In genomic region chr17:17485420-17485819, GRCh38 we compare ENCODE assay signal across 30 cellular contexts. TPM values are rescaled to one million over a fixed set of nuclear protein-coding genes. Genes with fewer than 3 reads are reported as not detected.
DNase-seq lines count a peak whose midpoint lies in the region; ATAC-seq and TF ChIP-seq lines count a peak whose summit lies in the region.
"Had no signal": no experiment of that assay in that cellular context is flagged by ENCODE, and none has a peak within 500 bp of the region (broad histone marks: within the 10 kb centered on the region; RNA-seq: fewer than 3 reads in every experiment).

No MANE protein-coding gene starts in this region.

- no peak overlapping the region for H4K91ac ChIP-seq in H9 (ENCODE audit: insufficient read length, low read depth, low read length)

- H2BK12ac ChIP-seq in H9 (ENCODE audit: insufficient read length, low read depth, low read length) = no peak overlapping the region

- H3K56ac ChIP-seq in H9 (ENCODE audit: insufficient read length, low read depth, low read length) = no peak overlapping the region

- no peak overlapping the region for H3K14ac ChIP-seq in H9 (ENCODE audit: insufficient read depth, low read length)

- H3K23me2 ChIP-seq in H9 (ENCODE audit: insufficient read length, low read depth, low read length, poor library complexity, severe bottlenecking) = no peaks in the 10 kb centered on the region

- H3K27ac Mint-ChIP-seq in H9 = peak overlapping the region in 2 of 3 experiments; percentile 9 to 63; a peak in 3 of 7 replicates
- peak overlapping the region; percentile 26 for H3K27ac Mint-ChIP-seq in activated CD8-positive, alpha-beta T cell treated with anti-CD3 and anti-CD28 coated beads for 36 hours
- peak overlapping the region; percentile 67 for H3K27ac Mint-ChIP-seq in glutamatergic neuron (ENCODE audit: unreplicated experiment)
- peak overlapping the region; percentile 18 for H3K27ac Mint-ChIP-seq in neural progenitor cell
- H3K27ac Mint-ChIP-seq: mesothelial cell of epicardium, natural killer cell had no signal

- H3K27ac ChIP-seq in H9 (ENCODE audit: insufficient read length, low read depth, low read length) = no peak overlapping the region
- no peak overlapping the region for H3K27ac ChIP-seq in neural progenitor cell
- no peak overlapping the region for H3K27ac ChIP-seq in A673 (ENCODE audit: low read depth, low read length, poor library complexity, severe bottlenecking)
- no peak overlapping the region for H3K27ac ChIP-seq in caudate nucleus (ENCODE audit: low read depth, low read length)
- H3K27ac ChIP-seq: ascending aorta, cardiac muscle cell, gastroesophageal sphincter, ovary, SK-N-MC had no signal

- H4K20me1 ChIP-seq in H9 (ENCODE audit: control insufficient read depth, insufficient read depth, insufficient read length) (no peaks in the 10 kb centered on the region), neural progenitor cell (ENCODE audit: low read depth) (peaks cover 23% of the 10 kb centered on the region)

- TF ChIP-seq CTCF in H9 (conservative IDR thresholded peaks at IDR 0.05) (no peak), glutamatergic neuron (IDR thresholded peaks at IDR 0.05; ENCODE audit: partially characterized antibody, unreplicated experiment) (no peak), neural progenitor cell (IDR thresholded peaks at IDR 0.05) (no peak), A673 (conservative IDR thresholded peaks at IDR 0.05; ENCODE audit: low read depth, low read length) (no peak)
- TF ChIP-seq CTCF in activated CD8-positive, alpha-beta T cell treated with anti-CD3 and anti-CD28 coated beads for 36 hours (IDR thresholded peaks at IDR 0.05) = no peak

- no peak overlapping the region for H4K5ac ChIP-seq in H9 (ENCODE audit: insufficient read length, low read depth, low read length)

- intact Hi-C loops in activated CD8-positive, alpha-beta T cell treated with anti-CD3 and anti-CD28 coated beads for 36 hours (cut with micrococcal nuclease) = no loop called here
- intact Hi-C loops in A673 (cut with micrococcal nuclease; ENCODE audit: unreplicated experiment) = no loop called here

- no peaks in the 10 kb centered on the region; the same call in 1 of the 2 replicates for H3K27me3 Mint-ChIP-seq in H9 (ENCODE audit: low read depth)
- no peaks in the 10 kb centered on the region for H3K27me3 Mint-ChIP-seq in activated CD8-positive, alpha-beta T cell treated with anti-CD3 and anti-CD28 coated beads for 36 hours
- H3K27me3 Mint-ChIP-seq in glutamatergic neuron (ENCODE audit: unreplicated experiment) = no peaks in the 10 kb centered on the region
- H3K27me3 Mint-ChIP-seq in neural progenitor cell (ENCODE audit: insufficient read depth, low read depth) = no peaks in the 10 kb centered on the region

- BruUV-seq in A673 (replicated peaks; lab: Mats Ljungman, UMichigan) = no TSS peak

- no peak overlapping the region for H3K23ac ChIP-seq in H9 (ENCODE audit: insufficient read length, low read depth, low read length)

- no peaks in the 10 kb centered on the region for H3F3A ChIP-seq in neural progenitor cell (ENCODE audit: low read depth)

- no peak for ATAC-seq in activated CD8-positive, alpha-beta T cell treated with anti-CD3 and anti-CD28 coated beads for 36 hours
- ATAC-seq: gastroesophageal sphincter, K562, natural killer cell had no signal

- no peak for DNase-seq in H9
- no peak for DNase-seq in activated CD8-positive, alpha-beta T cell treated with anti-CD3 and anti-CD28 coated beads for 36 hours
- DNase-seq in glutamatergic neuron = no peak
- no peak for DNase-seq in neural progenitor cell (ENCODE audit: low spot score)
- no peak for DNase-seq in NCI-H2107 (lab: John Stamatoyannopoulos, UW)
- no peak for DNase-seq in GOT3 (lab: John Stamatoyannopoulos, UW)
- DNase-seq in A673 (ENCODE audit: low spot score) = no peak
- no peak for DNase-seq in caudate nucleus (lab: John Stamatoyannopoulos, UW)
- DNase-seq: activated naive CD4-positive, alpha-beta T cell treated with anti-CD3 and anti-CD28 coated beads, Interleukin-2, amount 50 U/mL, for 16 hours; Caco-2; dermis blood vessel endothelial cell; DMS79; GF-D8; HCEC 1CT; MG63; natural killer cell; NCI-H2029; NCI-H2227 treated with DMSO at 0.1 percent for 48 hours; NCI-H82; ovary; RPMI8226; trophoblast cell had no signal

- no CpG with 5 or more reads among the region's 6 CpGs for WGBS in H9 (ENCODE audit: extremely low coverage, insufficient read length, low lambda C conversion rate)

- no peaks in the 10 kb centered on the region for H3K27me3 ChIP-seq in H9 (ENCODE audit: insufficient read depth, low read length)
- no peaks in the 10 kb centered on the region for H3K27me3 ChIP-seq in neural progenitor cell
- H3K27me3 ChIP-seq in A673 (replicated peaks; ENCODE audit: insufficient read depth, low read depth, low read length, poor library complexity) = no peaks in the 10 kb centered on the region
- H3K27me3 ChIP-seq: ascending aorta; BLaER1 treated with 17β-estradiol and CSF1 and Interleukin-3, amounts not matched to agents 10 nM and 100 nM; cardiac muscle cell; gastroesophageal sphincter; MG63; ovary had no signal

- H2AK5ac ChIP-seq in H9 (ENCODE audit: insufficient read length, low read length) = no peak overlapping the region

- H3K4me1 Mint-ChIP-seq in H9 = peaks cover 0 to 3% of the 10 kb centered on the region in 2 experiments; a peak in 1 of 4 replicates
- H3K4me1 Mint-ChIP-seq in activated CD8-positive, alpha-beta T cell treated with anti-CD3 and anti-CD28 coated beads for 36 hours (ENCODE audit: low read depth) = peaks cover 68% of the 10 kb centered on the region
- peaks cover 44% of the 10 kb centered on the region for H3K4me1 Mint-ChIP-seq in glutamatergic neuron (ENCODE audit: low read depth, unreplicated experiment)
- peaks cover 6% of the 10 kb centered on the region for H3K4me1 Mint-ChIP-seq in neural progenitor cell

- H3K9me3 Mint-ChIP-seq in H9 (peaks cover 0 to 7% of the 10 kb centered on the region in 2 experiments; a peak in 2 of 5 replicates), glutamatergic neuron (ENCODE audit: unreplicated experiment) (no peaks in the 10 kb centered on the region), neural progenitor cell (no peaks in the 10 kb centered on the region)
- no peaks in the 10 kb centered on the region for H3K9me3 Mint-ChIP-seq in activated CD8-positive, alpha-beta T cell treated with anti-CD3 and anti-CD28 coated beads for 36 hours
- H3K9me3 Mint-ChIP-seq: mesothelial cell of epicardium, natural killer cell had no signal

- H3T11ph ChIP-seq in H9 (ENCODE audit: low read length) = no peak overlapping the region

- H3K79me1 ChIP-seq in H9 (ENCODE audit: insufficient read depth, low read depth, low read length, poor library complexity, severe bottlenecking) = peaks cover 5% of the 10 kb centered on the region

- H2BK20ac ChIP-seq in H9 (ENCODE audit: low read depth, low read length, poor library complexity, severe bottlenecking) = no peak overlapping the region

- H3K4me3 Mint-ChIP-seq in H9 (no peak overlapping the region), glutamatergic neuron (ENCODE audit: unreplicated experiment) (peak overlapping the region; percentile 12), neural progenitor cell (no peak overlapping the region)
- no peak overlapping the region for H3K4me3 Mint-ChIP-seq in activated CD8-positive, alpha-beta T cell treated with anti-CD3 and anti-CD28 coated beads for 36 hours
- H3K4me3 Mint-ChIP-seq: mesothelial cell of epicardium, natural killer cell had no signal

- H3K4me2 ChIP-seq in H9 (ENCODE audit: insufficient read depth, insufficient read length, low read length) = no peak overlapping the region
- H3K4me2 ChIP-seq in neural progenitor cell = no peak overlapping the region

- H2BK120ac ChIP-seq in H9 (ENCODE audit: low read depth, low read length, poor library complexity, severe bottlenecking) = no peak overlapping the region

- no peak overlapping the region for H3K4me3 ChIP-seq in neural progenitor cell
- H3K4me3 ChIP-seq in A673 (ENCODE audit: low read depth, low read length, poor library complexity, severe bottlenecking) = no peak overlapping the region
- H3K4me3 ChIP-seq: ascending aorta; BLaER1 treated with 17β-estradiol and CSF1 and Interleukin-3, amounts not matched to agents 10 nM and 100 nM; cardiac muscle cell; gastroesophageal sphincter; K562; MG63; ovary; SK-N-MC had no signal

- peaks cover 22 to 51% (median 41%) of the 10 kb centered on the region in 3 experiments for H3K36me3 Mint-ChIP-seq in H9 (ENCODE audit: insufficient read depth in 1 of 3, low read depth in 3 of 3)
- H3K36me3 Mint-ChIP-seq in activated CD8-positive, alpha-beta T cell treated with anti-CD3 and anti-CD28 coated beads for 36 hours (ENCODE audit: low read depth) = peaks cover 52% of the 10 kb centered on the region
- H3K36me3 Mint-ChIP-seq in glutamatergic neuron (ENCODE audit: unreplicated experiment) = peaks cover 8% of the 10 kb centered on the region
- peaks cover 24% of the 10 kb centered on the region for H3K36me3 Mint-ChIP-seq in neural progenitor cell
- H3K36me3 Mint-ChIP-seq: natural killer cell had no signal

- H3K9me3 ChIP-seq in H9 (ENCODE audit: control insufficient read depth, low read depth, low read length) (no peaks in the 10 kb centered on the region), neural progenitor cell (ENCODE audit: low read depth) (no peaks in the 10 kb centered on the region), A673 (ENCODE audit: low read depth, low read length, poor library complexity, severe bottlenecking) (no peaks in the 10 kb centered on the region)
- H3K9me3 ChIP-seq: ascending aorta, Caco-2, gastroesophageal sphincter, MG63, ovary had no signal

- H4K8ac ChIP-seq in H9 (replicated peaks; ENCODE audit: insufficient read length, low read depth, low read length) = no peak overlapping the region

- H2AFZ ChIP-seq in H9 (ENCODE audit: low read length) (no peak overlapping the region), neural progenitor cell (replicated peaks) (no peak overlapping the region)

- H3K9ac ChIP-seq in H9 (ENCODE audit: extremely low read depth, insufficient read length, low read length) = no peak overlapping the region
- no peak overlapping the region for H3K9ac ChIP-seq in neural progenitor cell

- no peak overlapping the region for H2BK5ac ChIP-seq in H9 (ENCODE audit: insufficient read length, low read length)

- POLR2A ChIA-PET in activated CD8-positive, alpha-beta T cell treated with anti-CD3 and anti-CD28 coated beads for 36 hours (lab: Charles Lee) = no interaction called here
- POLR2A ChIA-PET in A673 (lab: Charles Lee; ENCODE audit: low non-redundant PET) = no interaction called here

- H3K4ac ChIP-seq in H9 (ENCODE audit: low read depth, low read length) = no peak overlapping the region

- CTCF ChIA-PET in activated CD8-positive, alpha-beta T cell treated with anti-CD3 and anti-CD28 coated beads for 36 hours (lab: Charles Lee) = no interaction called here
- CTCF ChIA-PET in A673 (lab: Charles Lee) = no interaction called here

- H3K79me2 ChIP-seq in H9 (ENCODE audit: insufficient read depth, low read length) (peaks cover 4% of the 10 kb centered on the region), neural progenitor cell (ENCODE audit: low read depth) (peaks cover 60% of the 10 kb centered on the region)

- H3K36me3 ChIP-seq in neural progenitor cell = no peaks in the 10 kb centered on the region
- peaks cover 15% of the 10 kb centered on the region for H3K36me3 ChIP-seq in A673 (ENCODE audit: insufficient read depth, low read length, poor library complexity, severe bottlenecking)
- H3K36me3 ChIP-seq: MG63, ovary had no signal

- H3K18ac ChIP-seq in H9 (ENCODE audit: insufficient read length, low read depth, low read length) = no peak overlapping the region

- H3K4me1 ChIP-seq in H9 (ENCODE audit: insufficient read depth, low read length) = no peaks in the 10 kb centered on the region
- peaks cover 12% of the 10 kb centered on the region for H3K4me1 ChIP-seq in neural progenitor cell
- no peaks in the 10 kb centered on the region for H3K4me1 ChIP-seq in A673 (ENCODE audit: insufficient read depth, low read length, poor library complexity, severe bottlenecking)
- H3K4me1 ChIP-seq: ascending aorta, Caco-2 had no signal

- no peak overlapping the region for H2BK15ac ChIP-seq in H9 (ENCODE audit: low read depth, low read length)

RNA-seq across cellular contexts. Expression of gene MED9, which starts 8.6 kb away (rescaled TPM):
- total RNA-seq in H9 (2021) = 19.6 and 20.0 TPM in 2 replicates
- 10 to 100 TPM; 14.2 to 14.7 TPM for total RNA-seq in activated CD8-positive, alpha-beta T cell treated with anti-CD3 and anti-CD28 coated beads for 36 hours
- total RNA-seq in glutamatergic neuron (ENCODE audit: unreplicated experiment) = 23.2 TPM
- 15.7 and 28.0 TPM in 2 replicates for total RNA-seq in neural progenitor cell (ENCODE audit: low replicate concordance)
- total RNA-seq in A673 (2021) = 20.4 and 21.6 TPM in 2 replicates

RNA-seq across cellular contexts. Expression of gene RASD1, which starts 10.8 kb away (rescaled TPM):
- total RNA-seq in H9 (2021) = 5.7 and 6.8 TPM in 2 replicates
- total RNA-seq in activated CD8-positive, alpha-beta T cell treated with anti-CD3 and anti-CD28 coated beads for 36 hours = under 1 TPM; 0.54 to 0.74 TPM
- 140 TPM for total RNA-seq in glutamatergic neuron (ENCODE audit: unreplicated experiment)
- 0.88 and 2.8 TPM in 2 replicates for total RNA-seq in neural progenitor cell (ENCODE audit: low replicate concordance)
- total RNA-seq in A673 (2021) = 0.21 and 0.24 TPM in 2 replicates
- total RNA-seq: HT1080 had no signal

Comparison
In these comparisons a context has a peak if more than half of its experiments do, and no peak if none do; other contexts are left out.
1. RNA of gene RASD1, which starts 10.8 kb away (total RNA-seq): 140 TPM in glutamatergic neuron (single experiment); 5.7 to 6.8 TPM in H9, 0.88 to 2.8 TPM in neural progenitor cell, 0.54 to 0.74 TPM in activated CD8-positive, alpha-beta T cell treated with anti-CD3 and anti-CD28 coated beads for 36 hours and 0.21 to 0.24 TPM in A673; every median in the first group is over 10 times any median in the second.
2. Peak in every context shown above with its lines, with median percentiles within 50 percentile points of each other: H3K27ac Mint-ChIP-seq.